Comparison of ENCODE assay signal across 12 cellular contexts in genomic region chr3:55620361-55621025, GRCh38.
DNase-seq lines count a peak whose midpoint lies in the region; ATAC-seq, FAIRE-seq and TF ChIP-seq lines count a peak whose summit lies in the region.
"Had no signal": no experiment of that assay in that cellular context is flagged by ENCODE, and none has a peak within 500 bp of the region (broad histone marks: within the 10 kb centered on the region; RNA-seq: fewer than 3 reads in every experiment).

No MANE protein-coding gene starts in this region.

- DNase-seq in MCF 10A (ENCODE audit: unreplicated experiment) (peak; percentile 42), breast epithelium (ENCODE audit: low spot score in 2 of 2) (no peak), K562 (ENCODE audit: extremely low read depth in 1 of 4, low spot score in 3 of 4) (peak in 2 of 4 experiments; percentile 2 to 5), urothelium cell line (ENCODE audit: low spot score) (peak; percentile 31), 8988T (no peak), kidney tubule cell (ENCODE audit: low spot score) (no peak)
- DNase-seq: activated gamma-delta T cell treated with Interleukin-2 at 50 U/mL for 16 hours, SW 1271 had no signal

- TF ChIP-seq EP300 in K562 (IDR thresholded peaks at IDR 0.05; ENCODE audit: low read length): no peak

- no peak overlapping the region for H3K4me3 Mint-ChIP-seq in MCF 10A (ENCODE audit: unreplicated experiment)

- no peaks in the 10 kb centered on the region for H3K79me2 ChIP-seq in K562 (ENCODE audit: control insufficient read depth, insufficient read depth, low read length)

- no peak for ATAC-seq in K562
- ATAC-seq in HG02840 (IDR thresholded peaks at IDR 0.05; ENCODE audit: low FRiP score, unreplicated experiment): no peak
- ATAC-seq: gastroesophageal sphincter had no signal

- no peaks in the 10 kb centered on the region for H3K36me3 ChIP-seq in breast epithelium
- no peaks in the 10 kb centered on the region for H3K36me3 ChIP-seq in HUES48 (ENCODE audit: control insufficient read depth, insufficient read depth, low read length)
- no peaks in the 10 kb centered on the region for H3K36me3 ChIP-seq in K562 (ENCODE audit: control insufficient read depth, insufficient read depth, low read length)
- H3K36me3 ChIP-seq: gastroesophageal sphincter had no signal

- WGBS in K562 (ENCODE audit: insufficient coverage, low coverage, missing lambda C conversion rate): under 1% methylated on average over 12 of the region's 12 CpGs

- H3K9me3 Mint-ChIP-seq in MCF 10A (ENCODE audit: unreplicated experiment): no peaks in the 10 kb centered on the region

- no peaks in the 10 kb centered on the region for H3K27me3 ChIP-seq in breast epithelium
- no peaks in the 10 kb centered on the region for H3K27me3 ChIP-seq in HUES48 (ENCODE audit: control insufficient read depth, insufficient read depth, low read length)
- H3K27me3 ChIP-seq in K562 (ENCODE audit: control insufficient read depth in 2 of 2, insufficient read depth in 2 of 2, low read length in 2 of 2): peaks cover 0 to 5% of the 10 kb centered on the region in 2 experiments; a peak in 1 of 5 replicates
- H3K27me3 ChIP-seq: gastroesophageal sphincter had no signal

- H2AFZ ChIP-seq in K562 (ENCODE audit: low read depth, low read length): no peak overlapping the region

- no peak for FAIRE-seq in K562 (lab: Jason Lieb, UNC)
- FAIRE-seq in urothelium cell line (lab: Jason Lieb, UNC): peak; percentile 5

- H3K27ac ChIP-seq in breast epithelium: no peak overlapping the region
- no peak overlapping the region for H3K27ac ChIP-seq in HUES48 (ENCODE audit: low read depth, low read length)
- no peak overlapping the region for H3K27ac ChIP-seq in K562 (ENCODE audit: extremely low read depth, low read depth, low read length)
- H3K27ac ChIP-seq: 22Rv1, gastroesophageal sphincter had no signal

- no peaks in the 10 kb centered on the region for H4K20me1 ChIP-seq in K562 (replicated peaks; ENCODE audit: control insufficient read depth, insufficient read depth, low read length)

- TF ChIP-seq POLR2A in breast epithelium (IDR thresholded peaks at IDR 0.05): no peak
- no peak for TF ChIP-seq POLR2A in K562 (conservative IDR thresholded peaks at IDR 0.05)

- BruUV-seq in MCF 10A (replicated peaks; lab: Mats Ljungman, UMichigan) (no TSS peak), K562 (replicated peaks; lab: Mats Ljungman, UMichigan) (no TSS peak)

- H3K4me1 ChIP-seq in breast epithelium (no peaks in the 10 kb centered on the region), HUES48 (ENCODE audit: control insufficient read depth, insufficient read depth, low read length) (peaks cover 33% of the 10 kb centered on the region), K562 (replicated peaks in 1 of 2; ENCODE audit: control insufficient read depth in 2 of 2, insufficient read depth in 2 of 2, low read length in 2 of 2) (no peaks in the 10 kb centered on the region)
- H3K4me1 ChIP-seq: gastroesophageal sphincter had no signal

- TF ChIP-seq CTCF in MCF 10A (IDR thresholded peaks at IDR 0.05; ENCODE audit: unreplicated experiment) (no peak), breast epithelium (IDR thresholded peaks at IDR 0.05) (no peak), K562 (IDR thresholded peaks at IDR 0.05 in 2 of 3, conservative IDR thresholded peaks at IDR 0.05 in 1 of 3; ENCODE audit: insufficient read depth in 2 of 3, low read depth in 1 of 3, low read length in 3 of 3) (no peak)

- POLR2A ChIA-PET in MCF 10A (lab: Yijun Ruan, JAX) (interaction anchor here (0.7 kb wide), 1 partner anchor 1388 kb away, joined by 3 read pairs; no protein-coding TSS in a partner anchor), K562 (lab: Yijun Ruan, JAX) (no interaction called here)

- no peak overlapping the region for H3K4me2 ChIP-seq in K562 (ENCODE audit: insufficient read depth, low read length)

- H3K9me3 ChIP-seq in breast epithelium (no peaks in the 10 kb centered on the region), HUES48 (ENCODE audit: control insufficient read depth, insufficient read depth, low read length) (no peaks in the 10 kb centered on the region), K562 (replicated peaks; ENCODE audit: control insufficient read depth, insufficient read depth, low read depth, low read length) (no peaks in the 10 kb centered on the region)
- H3K9me3 ChIP-seq: gastroesophageal sphincter had no signal

- no peaks in the 10 kb centered on the region for H3K36me3 Mint-ChIP-seq in MCF 10A (ENCODE audit: insufficient read depth, unreplicated experiment)

- H3K4me3 ChIP-seq in breast epithelium (no peak overlapping the region), HUES48 (ENCODE audit: low read depth, low read length) (no peak overlapping the region), K562 (no peak overlapping the region)
- H3K4me3 ChIP-seq: gastroesophageal sphincter had no signal

- CTCF ChIA-PET in MCF 10A (lab: Yijun Ruan, JAX) (interaction anchor here (0.5 to 1.0 kb wide), 2 partner anchors 117 to 1187 kb away, joined by 3 read pairs; no protein-coding TSS in a partner anchor), K562 (lab: Yijun Ruan, JAX; ENCODE audit: low intra/inter-chr PET ratio) (no interaction called here)

- no peak overlapping the region for H3K27ac Mint-ChIP-seq in MCF 10A (ENCODE audit: low read depth, unreplicated experiment)

- in situ Hi-C loops in K562 (cut with MboI): no loop called here

- peaks cover 16% of the 10 kb centered on the region for H3K4me1 Mint-ChIP-seq in MCF 10A (ENCODE audit: insufficient read depth, unreplicated experiment)

- intact Hi-C loops in MCF 10A (cut with micrococcal nuclease) (loop anchor here (5.0 to 10.0 kb wide), 2 partner anchors 104 to 133 kb away; partner anchors contain the start of gene WNT5A), breast epithelium (cut with DNase I; ENCODE audit: low total_unique reads) (no loop called here), K562 (cut with micrococcal nuclease) (no loop called here)

- H3K9ac ChIP-seq in HUES48 (ENCODE audit: low read depth, low read length) (0 out of 2 replicates have a peak overlapping the region, but pooled peaks have one; percentile 30), K562 (ENCODE audit: insufficient read depth in 1 of 2, low read depth in 2 of 2, low read length in 2 of 2) (no peak overlapping the region)

- H3K9me1 ChIP-seq in K562 (ENCODE audit: control insufficient read depth, insufficient read depth, low read length): no peaks in the 10 kb centered on the region

- no peaks in the 10 kb centered on the region for H3K27me3 Mint-ChIP-seq in MCF 10A (ENCODE audit: insufficient read depth, unreplicated experiment)

- TF ChIP-seq RAD21 in K562 (CRISPR knock-in tag; conservative IDR thresholded peaks at IDR 0.05 in 1 of 2, IDR thresholded peaks at IDR 0.05 in 1 of 2): no peak

TF ChIP-seq in K562, 482 proteins besides CTCF, POLR2A, EP300 and RAD21:
- TF ChIP-seq SNRNP70 (optimal IDR thresholded peaks at IDR 0.05; ENCODE audit: low read depth, low read length) (no peak), ZNF324 (CRISPR knock-in tag; IDR thresholded peaks at IDR 0.05) (no peak), NFE2 (IDR thresholded peaks at IDR 0.05; ENCODE audit: low read depth) (peak; percentile 61), E2F6 (IDR thresholded peaks at IDR 0.05; ENCODE audit: borderline replicate concordance in 1 of 2, extremely low read depth in 1 of 2, insufficient read depth in 1 of 2, insufficient read length in 1 of 2, low read depth in 1 of 2, low read length in 1 of 2, poor library complexity in 1 of 2, severe bottlenecking in 1 of 2) (no peak), MAFG (tag; conservative IDR thresholded peaks at IDR 0.05) (peak; percentile 61), SIX5 (IDR thresholded peaks at IDR 0.05; ENCODE audit: borderline replicate concordance in 1 of 2, insufficient read depth in 1 of 2, low read depth in 1 of 2, low read length in 2 of 2) (no peak), MEIS2 (IDR thresholded peaks at IDR 0.05; ENCODE audit: partially characterized antibody) (peak; percentile 20), ZFP91 (CRISPR knock-in tag; IDR thresholded peaks at IDR 0.05) (no peak)

Comparison
In these comparisons a context has a peak if more than half of its experiments do, and no peak if none do; other contexts are left out.
1. DNase-seq: peak in MCF 10A (single experiment) and urothelium cell line (single experiment); none in breast epithelium (0 of 2), 8988T (single experiment) and kidney tubule cell (single experiment).